ENCODE assay signal across 11 cellular contexts in the genomic region with DNA sequence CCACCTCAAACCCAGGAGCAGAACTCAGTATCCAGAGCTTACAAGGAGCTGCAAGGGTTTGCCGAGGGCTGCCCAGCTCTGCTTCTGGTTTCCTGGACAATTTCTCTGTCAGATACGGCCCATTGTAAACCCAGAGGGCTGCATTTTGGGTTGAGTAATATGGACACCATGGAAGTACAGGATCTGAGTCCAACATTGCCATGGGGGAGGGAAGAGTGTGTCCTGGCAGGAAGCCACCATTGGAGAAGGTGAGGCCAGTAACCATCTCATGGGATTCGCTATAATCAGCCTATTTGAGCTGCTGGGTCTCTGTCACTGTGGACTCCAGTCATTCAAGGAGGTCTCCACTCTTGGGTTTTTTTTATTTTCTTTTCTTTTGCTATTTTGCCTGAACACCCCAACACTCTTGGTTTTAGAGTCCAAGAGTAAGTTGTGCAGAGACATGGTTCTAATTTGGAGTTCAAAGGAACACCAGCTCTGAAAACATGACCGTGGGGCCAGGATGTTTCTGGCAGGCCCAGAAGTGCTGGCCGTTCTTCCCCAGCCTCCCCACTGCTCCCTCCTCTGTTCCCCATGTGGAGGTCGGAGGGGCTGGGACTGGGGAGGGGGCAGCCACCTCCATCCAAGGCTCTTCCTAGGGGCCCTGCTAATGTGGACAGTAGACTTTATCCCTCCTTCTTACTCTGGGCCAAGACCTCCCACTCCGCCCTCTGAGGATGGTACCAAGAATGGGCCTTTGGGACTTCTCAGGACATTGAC. TPM values are rescaled to one million over a fixed set of nuclear protein-coding genes. Genes with fewer than 3 reads are reported as not detected.
DNase-seq lines count a peak whose midpoint lies in the region; TF ChIP-seq lines count a peak whose summit lies in the region.
"Had no signal": no experiment of that assay in that cellular context is flagged by ENCODE, and none has a peak within 500 bp of the region (broad histone marks: within the 10 kb centered on the region; RNA-seq: fewer than 3 reads in every experiment).

No MANE protein-coding gene starts in this region.

- peaks cover 50% of the 10 kb centered on the region for H3K4me1 Mint-ChIP-seq in neural progenitor cell

- no peaks in the 10 kb centered on the region for H3F3A ChIP-seq in neural progenitor cell (ENCODE audit: low read depth)

- TF ChIP-seq CTCF in esophagus muscularis mucosa (IDR thresholded peaks at IDR 0.05), result no peak
- TF ChIP-seq CTCF in neural progenitor cell (IDR thresholded peaks at IDR 0.05), result no peak
- TF ChIP-seq CTCF in transverse colon (IDR thresholded peaks at IDR 0.05), result no peak

- peaks cover 74 to 78% (median 77%) of the 10 kb centered on the region in 4 donors for H3K4me1 ChIP-seq in esophagus muscularis mucosa
- H3K4me1 ChIP-seq in neural progenitor cell, result peaks cover 22% of the 10 kb centered on the region
- H3K4me1 ChIP-seq in transverse colon, result peaks cover 15 to 23% (median 21%) of the 10 kb centered on the region in 4 donors

- peak overlapping the region; percentile 99 for H3K27ac Mint-ChIP-seq in neural progenitor cell

- H3K79me2 ChIP-seq in neural progenitor cell (ENCODE audit: low read depth), result no peaks in the 10 kb centered on the region

- H3K27me3 ChIP-seq in esophagus muscularis mucosa, result no peaks in the 10 kb centered on the region
- H3K27me3 ChIP-seq in neural progenitor cell, result no peaks in the 10 kb centered on the region
- H3K27me3 ChIP-seq in transverse colon, result no peaks in the 10 kb centered on the region

- 66% methylated on average over 6 of the region's 7 CpGs for WGBS in esophagus muscularis mucosa
- 78 to 100% methylated on average over 1 to 7 of the region's 7 CpGs for WGBS in transverse colon (ENCODE audit: low coverage in 1 of 2), 2 donors

- H3K9ac ChIP-seq in neural progenitor cell, result no peak overlapping the region

- peaks cover 14% of the 10 kb centered on the region for H3K36me3 Mint-ChIP-seq in neural progenitor cell

- H2AFZ ChIP-seq in neural progenitor cell (replicated peaks), result no peak overlapping the region

- H3K36me3 ChIP-seq in esophagus muscularis mucosa, result peaks cover 14 to 44% (median 32%) of the 10 kb centered on the region in 4 donors
- H3K36me3 ChIP-seq in neural progenitor cell, result no peaks in the 10 kb centered on the region
- H3K36me3 ChIP-seq in transverse colon, result no peaks in the 10 kb centered on the region

- DNase-seq in esophagus muscularis mucosa (ENCODE audit: extremely low spot score) (no peak), neural progenitor cell (ENCODE audit: low spot score) (no peak), transverse colon (no peak), DMS79 treated with DMSO at 0.1 percent for 48 hours (lab: John Stamatoyannopoulos, UW) (no peak), T-helper 1 cell (no peak)
- no peak for DNase-seq in activated CD4-positive, CD25-positive, alpha-beta regulatory T cell treated with anti-CD3 and anti-CD28 coated beads, Interleukin-2, amount 50 U/mL, for 72 hours
- DNase-seq: activated CD4-positive, alpha-beta T cell treated with anti-CD3 and anti-CD28 coated beads, Interleukin-2, amount 50 U/mL, for 1 hour; activated naive CD4-positive, alpha-beta T cell treated with anti-CD3 and anti-CD28 coated beads, Interleukin-2, amount 50 U/mL, for 16 hours; DMS 273 treated with DMSO at 0.1 percent for 48 hours; MM.1S had no signal

- H3K27me3 Mint-ChIP-seq in neural progenitor cell (ENCODE audit: insufficient read depth, low read depth), result peaks cover 3% of the 10 kb centered on the region

- no peak for TF ChIP-seq POLR2A in esophagus muscularis mucosa (IDR thresholded peaks at IDR 0.05; ENCODE audit: low read depth)
- no peak for TF ChIP-seq POLR2A in transverse colon (IDR thresholded peaks at IDR 0.05)

- in situ Hi-C loops in transverse colon (cut with MboI; ENCODE audit: low pct_ligation_motif_present in 1 of 4, low pct_unique_long_range_greater_than_20kb in 1 of 4, low sequenced_read_pairs in 3 of 4), result no loop called here

- H3K4me3 ChIP-seq in esophagus muscularis mucosa (peak overlapping the region in 1 of 4 donors; percentile 3), neural progenitor cell (no peak overlapping the region), transverse colon (no peak overlapping the region)

- H3K27ac ChIP-seq in angular gyrus (ENCODE audit: low read depth, low read length) (peak overlapping the region; percentile 98), esophagus muscularis mucosa (replicated peaks in 1 of 4) (peak overlapping the region; percentile 90 to 94 (median 92)), neural progenitor cell (no peak overlapping the region), transverse colon (peak overlapping the region; percentile 75 to 94 (median 85))

- TF ChIP-seq EP300 in esophagus muscularis mucosa (IDR thresholded peaks at IDR 0.05) (no peak), transverse colon (IDR thresholded peaks at IDR 0.05; ENCODE audit: low read depth) (no peak)

- H3K4me2 ChIP-seq in neural progenitor cell, result no peak overlapping the region

- H3K9me3 ChIP-seq in esophagus muscularis mucosa (no peaks in the 10 kb centered on the region), neural progenitor cell (ENCODE audit: low read depth) (no peaks in the 10 kb centered on the region), transverse colon (no peaks in the 10 kb centered on the region)

- peak overlapping the region; percentile 30 for H3K4me3 Mint-ChIP-seq in neural progenitor cell

- H4K20me1 ChIP-seq in neural progenitor cell (ENCODE audit: low read depth), result no peaks in the 10 kb centered on the region

- no peaks in the 10 kb centered on the region for H3K9me3 Mint-ChIP-seq in neural progenitor cell

- intact Hi-C loops in esophagus muscularis mucosa (cut with DNase I), result no loop called here
- intact Hi-C loops in transverse colon (cut with DNase I; ENCODE audit: low total_unique reads), result no loop called here

RNA-seq across cellular contexts. Expression of a gene that starts 46.2 kb away (rescaled TPM):
- total RNA-seq in esophagus muscularis mucosa (10 to 100 TPM; 24.1 to 43.0 (median 38.7) TPM), neural progenitor cell (ENCODE audit: low replicate concordance) (9.1 and 11.9 TPM in 2 replicates), transverse colon (10 to 100 TPM in 1 of 4 donors, 1 to 10 TPM in 3; 1.6 to 10.5 (median 3.9) TPM)
